19 cellular contexts compared by ENCODE assay signal in the genomic region with DNA sequence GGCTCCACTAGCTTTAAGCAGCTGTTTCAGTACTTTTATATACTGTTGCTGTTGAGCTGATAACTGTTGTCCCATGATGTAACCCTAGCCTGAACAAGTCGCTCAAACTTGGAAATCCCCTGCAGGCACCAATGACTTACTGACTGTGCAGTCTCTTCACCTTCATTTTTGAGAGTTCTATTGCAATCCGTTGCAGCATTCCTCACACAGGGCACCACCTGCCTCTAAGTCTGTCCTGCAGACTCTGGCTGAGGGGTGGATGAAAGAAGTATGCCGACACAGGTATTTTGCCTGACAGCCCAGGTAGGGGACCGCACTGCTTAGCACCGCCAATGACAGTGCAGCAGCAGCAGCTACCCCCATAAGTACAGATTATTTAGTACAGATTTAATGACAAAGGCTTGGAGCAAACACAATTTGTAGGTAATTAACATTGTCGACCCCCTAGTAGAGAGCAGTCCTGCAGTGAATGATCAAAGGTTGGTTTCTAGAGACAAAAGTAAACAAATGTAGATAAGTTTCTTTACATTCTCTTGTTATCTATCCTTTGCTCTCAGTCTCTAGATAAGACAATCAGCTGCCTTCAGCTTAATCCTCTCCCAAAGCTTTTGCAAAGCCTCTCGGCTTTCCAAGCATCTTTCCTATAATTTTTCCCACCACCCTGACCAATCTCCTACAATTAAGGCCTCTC.
"Had no signal": no experiment of that assay in that cellular context is flagged by ENCODE, and none has a peak within 500 bp of the region (broad histone marks: within the 10 kb centered on the region; RNA-seq: fewer than 3 reads in every experiment).

No MANE protein-coding gene starts in this region.

- DNase-seq: activated CD4-positive, alpha-beta memory T cell treated with anti-CD3 and anti-CD28 coated beads for 36 hours; activated CD4-positive, alpha-beta T cell treated with anti-CD3 and anti-CD28 coated beads for 36 hours; activated naive CD4-positive, alpha-beta T cell treated with anti-CD3 and anti-CD28 coated beads, Interleukin-2, amount 10 ng/mL, durations not matched to agents 7 days and 5 days; activated naive CD8-positive, alpha-beta T cell treated with anti-CD3 and anti-CD28 coated beads, Interleukin-2, amount 50 U/mL, for 24 hours; aorta; gastrocnemius medialis; heart left ventricle; naive thymus-derived CD4-positive, alpha-beta T cell; ovary; psoas muscle; stimulated activated CD4-positive, alpha-beta T cell treated with anti-CD3 and anti-CD28 coated beads, Interleukin-4, amount 100 ng/mL, for 1 hour; stimulated activated naive CD8-positive, alpha-beta T cell treated with anti-CD3 and anti-CD28 coated beads, Interleukin-15, amount 100 ng/mL, for 72 hours; T-helper 2 cell; transverse colon; WERI-Rb-1 had no signal

- H3K4me3 ChIP-seq: coronary artery, gastrocnemius medialis, heart left ventricle, ovary, psoas muscle, skin epidermis, suprapubic skin, transverse colon, vagina had no signal

- H3K4me1 ChIP-seq: gastrocnemius medialis, heart left ventricle, psoas muscle, suprapubic skin, transverse colon, vagina had no signal

- H3K36me3 ChIP-seq: gastrocnemius medialis, heart left ventricle, ovary, suprapubic skin, transverse colon, vagina, WERI-Rb-1 had no signal

- H3K27me3 ChIP-seq: gastrocnemius medialis, heart left ventricle, ovary, suprapubic skin, transverse colon, vagina had no signal

- H3K27ac ChIP-seq: coronary artery, gastrocnemius medialis, heart left ventricle, ovary, psoas muscle, skin epidermis, suprapubic skin, transverse colon, vagina, WERI-Rb-1 had no signal

- H3K9me3 ChIP-seq: gastrocnemius medialis, ovary, psoas muscle, suprapubic skin, transverse colon, vagina had no signal
